31 cellular contexts compared by ENCODE assay signal in genomic region chr5:138805096-138805495, GRCh38.
"Had no signal": no experiment of that assay in that cellular context is flagged by ENCODE, and none has a peak within 500 bp of the region (broad histone marks: within the 10 kb centered on the region; RNA-seq: fewer than 3 reads in every experiment).

No MANE protein-coding gene starts in this region.

- H3K27ac Mint-ChIP-seq: activated CD4-positive, alpha-beta memory T cell treated with anti-CD3 and anti-CD28 coated beads for 36 hours; activated CD4-positive, alpha-beta T cell treated with anti-CD3 and anti-CD28 coated beads, Interleukin-2, amount 10 ng/mL, durations not matched to agents 24 days and 14 days; activated naive CD4-positive, alpha-beta T cell treated with anti-CD3 and anti-CD28 coated beads, Interleukin-2, amount 10 ng/mL, durations not matched to agents 7 days and 5 days; activated naive CD8-positive, alpha-beta T cell treated with anti-CD3 and anti-CD28 coated beads, Interleukin-2, amount 10 ng/mL, durations not matched to agents 7 days and 5 days; activated T-helper 1 cell treated with anti-CD3 and anti-CD28 coated beads, Interleukin-12 subunit alpha, Interleukin-12 subunit beta, Interleukin-2, Interleukin-4 antibody, amounts not matched to agents 30 ng/mL and 10 ng/mL and 1 ng/mL, durations not matched to agents 14 hours and 24 hours and 36 hours; effector memory CD8-positive, alpha-beta T cell; nephron; T-helper 1 cell treated with Interleukin-12 subunit alpha and Interleukin-12 subunit beta and Interleukin-4 antibody, amounts not matched to agents 30 μg/mL and 1 μg/mL, for 36 hours; type B pancreatic cell had no signal

- H3K9me3 ChIP-seq: thoracic aorta had no signal

- H3K4me3 ChIP-seq: heart left ventricle, left ventricle myocardium inferior, spleen, thoracic aorta, uterus had no signal

- H3K9me3 Mint-ChIP-seq: activated CD4-positive, alpha-beta T cell treated with anti-CD3 and anti-CD28 coated beads, Interleukin-2, amount 10 ng/mL, durations not matched to agents 24 days and 14 days; effector memory CD8-positive, alpha-beta T cell; T-helper 1 cell treated with Interleukin-12 subunit alpha and Interleukin-12 subunit beta and Interleukin-4 antibody, amounts not matched to agents 30 μg/mL and 1 μg/mL, for 36 hours; type B pancreatic cell had no signal

- H3K27me3 ChIP-seq: heart left ventricle, spleen, uterus had no signal

- H3K36me3 ChIP-seq: thoracic aorta, uterus had no signal

- FAIRE-seq: endothelial cell of umbilical vein, TTC549 had no signal

- H3K27me3 Mint-ChIP-seq: effector memory CD8-positive, alpha-beta T cell; type B pancreatic cell had no signal

- H3K4me1 ChIP-seq: uterus had no signal

- H3K27ac ChIP-seq: heart left ventricle, left ventricle myocardium inferior, spleen, thoracic aorta, uterus had no signal

- ATAC-seq: effector memory CD8-positive, alpha-beta T cell; right cardiac atrium had no signal

- H3K4me3 Mint-ChIP-seq: activated CD4-positive, alpha-beta memory T cell treated with anti-CD3 and anti-CD28 coated beads for 36 hours; activated CD4-positive, alpha-beta T cell treated with anti-CD3 and anti-CD28 coated beads, Interleukin-2, amount 10 ng/mL, durations not matched to agents 24 days and 14 days; activated naive CD4-positive, alpha-beta T cell treated with anti-CD3 and anti-CD28 coated beads, Interleukin-2, amount 10 ng/mL, durations not matched to agents 7 days and 5 days; activated naive CD8-positive, alpha-beta T cell treated with anti-CD3 and anti-CD28 coated beads, Interleukin-2, amount 10 ng/mL, durations not matched to agents 7 days and 5 days; activated T-helper 1 cell treated with anti-CD3 and anti-CD28 coated beads, Interleukin-12 subunit alpha, Interleukin-12 subunit beta, Interleukin-2, Interleukin-4 antibody, amounts not matched to agents 30 ng/mL and 10 ng/mL and 1 ng/mL, durations not matched to agents 14 hours and 24 hours and 36 hours; effector memory CD8-positive, alpha-beta T cell; nephron; T-helper 1 cell treated with Interleukin-12 subunit alpha and Interleukin-12 subunit beta and Interleukin-4 antibody, amounts not matched to agents 30 μg/mL and 1 μg/mL, for 36 hours; type B pancreatic cell had no signal

- DNase-seq: activated CD4-positive, alpha-beta memory T cell treated with anti-CD3 and anti-CD28 coated beads for 36 hours; activated CD4-positive, alpha-beta T cell treated with anti-CD3 and anti-CD28 coated beads, Interleukin-2, amount 10 ng/mL, durations not matched to agents 24 days and 14 days; activated CD4-positive, CD25-positive, alpha-beta regulatory T cell treated with anti-CD3 and anti-CD28 coated beads, Interleukin-2, amount 50 U/mL, for 72 hours; activated CD8-positive, alpha-beta memory T cell treated with anti-CD3 and anti-CD28 coated beads, Interleukin-2, amount 50 U/mL, for 4 hours; activated gamma-delta T cell; activated naive CD4-positive, alpha-beta T cell treated with anti-CD3 and anti-CD28 coated beads, Interleukin-2, amount 10 ng/mL, durations not matched to agents 7 days and 5 days; activated naive CD8-positive, alpha-beta T cell treated with anti-CD3 and anti-CD28 coated beads, Interleukin-2, amount 10 ng/mL, durations not matched to agents 7 days and 5 days; activated T-cell treated with anti-CD3 and anti-CD28 coated beads, Interleukin-2, amount 50 U/mL, for 1 hour; amniotic stem cell; caudate nucleus; cortex of kidney; effector memory CD8-positive, alpha-beta T cell; foreskin fibroblast; heart left ventricle; kidney glomerular epithelial cell; left ventricle myocardium inferior; posterior cingulate gyrus; right cardiac atrium; spleen; stimulated activated CD4-positive, alpha-beta T cell treated with anti-CD3 and anti-CD28 coated beads, Interleukin-2, amount 100 ng/mL, for 48 hours; stimulated activated naive CD4-positive, alpha-beta T cell treated with Interleukin-2 at 50 U/mL for 16 hours; T-helper 9 cell; uterus; WERI-Rb-1 had no signal
